In genomic region chrX:37926700-37927099, GRCh38 we compare ENCODE assay signal across 9 cellular contexts.
DNase-seq lines count a peak whose midpoint lies in the region; ATAC-seq, FAIRE-seq and TF ChIP-seq lines count a peak whose summit lies in the region.
"Had no signal": no experiment of that assay in that cellular context is flagged by ENCODE, and none has a peak within 500 bp of the region (broad histone marks: within the 10 kb centered on the region; RNA-seq: fewer than 3 reads in every experiment).

No MANE protein-coding gene starts in this region.

- no peak overlapping the region for H3K4me3 ChIP-seq in astrocyte (ENCODE audit: insufficient read depth, low read depth, low read length)

- intact Hi-C loops in activated CD4-positive, alpha-beta T cell treated with anti-CD3 and anti-CD28 coated beads, Interleukin-2, amount 10 ng/mL, durations not matched to agents 24 days and 14 days (cut with micrococcal nuclease) = loop anchor here (2.0 kb wide), 2 partner anchors 240 to 400 kb away; partner anchors contain the start of gene RPGR

- POLR2A ChIA-PET in activated CD4-positive, alpha-beta memory T cell treated with anti-CD3 and anti-CD28 coated beads, Interleukin-2, amount 10 ng/mL, durations not matched to agents 7 days and 5 days (lab: Charles Lee) = no interaction called here

- H3K9me3 ChIP-seq in astrocyte (ENCODE audit: insufficient read depth, low read depth, low read length) = no peaks in the 10 kb centered on the region

- no peaks in the 10 kb centered on the region for H4K20me1 ChIP-seq in astrocyte (ENCODE audit: insufficient read depth, low read length)

- no peak overlapping the region for H3K4me3 Mint-ChIP-seq in activated T-cell treated with anti-CD3 and anti-CD28 coated beads, Interleukin-2, amount 50 U/mL, for 72 hours
- no peak overlapping the region for H3K4me3 Mint-ChIP-seq in activated T-cell treated with anti-CD3 and anti-CD28 coated beads, Interleukin-2, amount 50 U/mL, for 24 hours
- no peak overlapping the region for H3K4me3 Mint-ChIP-seq in astrocyte (ENCODE audit: unreplicated experiment)
- H3K4me3 Mint-ChIP-seq in activated CD4-positive, alpha-beta memory T cell treated with anti-CD3 and anti-CD28 coated beads, Interleukin-2, amount 10 ng/mL, durations not matched to agents 7 days and 5 days = no peak overlapping the region
- no peak overlapping the region for H3K4me3 Mint-ChIP-seq in activated CD4-positive, alpha-beta T cell treated with anti-CD3 and anti-CD28 coated beads, Interleukin-2, amount 10 ng/mL, durations not matched to agents 24 days and 14 days
- H3K4me3 Mint-ChIP-seq: activated naive CD4-positive, alpha-beta T cell treated with anti-CD3 and anti-CD28 coated beads, Interleukin-2, amount 50 U/mL, for 24 hours had no signal

- no peaks in the 10 kb centered on the region for H3K9me3 Mint-ChIP-seq in activated T-cell treated with anti-CD3 and anti-CD28 coated beads, Interleukin-2, amount 50 U/mL, for 72 hours
- H3K9me3 Mint-ChIP-seq in activated T-cell treated with anti-CD3 and anti-CD28 coated beads, Interleukin-2, amount 50 U/mL, for 24 hours = no peaks in the 10 kb centered on the region
- no peaks in the 10 kb centered on the region for H3K9me3 Mint-ChIP-seq in astrocyte (ENCODE audit: unreplicated experiment)
- H3K9me3 Mint-ChIP-seq in activated CD4-positive, alpha-beta memory T cell treated with anti-CD3 and anti-CD28 coated beads, Interleukin-2, amount 10 ng/mL, durations not matched to agents 7 days and 5 days = no peaks in the 10 kb centered on the region
- no peaks in the 10 kb centered on the region for H3K9me3 Mint-ChIP-seq in activated CD4-positive, alpha-beta T cell treated with anti-CD3 and anti-CD28 coated beads, Interleukin-2, amount 10 ng/mL, durations not matched to agents 24 days and 14 days
- H3K9me3 Mint-ChIP-seq: activated naive CD4-positive, alpha-beta T cell treated with anti-CD3 and anti-CD28 coated beads, Interleukin-2, amount 50 U/mL, for 24 hours had no signal

- peak; percentile 41 for TF ChIP-seq CTCF in astrocyte (IDR thresholded peaks at IDR 0.05; ENCODE audit: insufficient read depth, low read depth, low read length)

- H3K27me3 ChIP-seq in astrocyte (ENCODE audit: insufficient read depth, low read length) = no peaks in the 10 kb centered on the region

- H3K79me2 ChIP-seq in astrocyte (ENCODE audit: insufficient read depth, low read length) = no peaks in the 10 kb centered on the region

- H3K9ac ChIP-seq in astrocyte (ENCODE audit: low read length) = no peak overlapping the region

- peak overlapping the region; percentile 63 for H3K27ac Mint-ChIP-seq in activated T-cell treated with anti-CD3 and anti-CD28 coated beads, Interleukin-2, amount 50 U/mL, for 72 hours
- no peak overlapping the region for H3K27ac Mint-ChIP-seq in activated T-cell treated with anti-CD3 and anti-CD28 coated beads, Interleukin-2, amount 50 U/mL, for 24 hours
- H3K27ac Mint-ChIP-seq in astrocyte (ENCODE audit: unreplicated experiment) = no peak overlapping the region
- H3K27ac Mint-ChIP-seq in activated CD4-positive, alpha-beta memory T cell treated with anti-CD3 and anti-CD28 coated beads, Interleukin-2, amount 10 ng/mL, durations not matched to agents 7 days and 5 days = no peak overlapping the region
- no peak overlapping the region for H3K27ac Mint-ChIP-seq in activated CD4-positive, alpha-beta T cell treated with anti-CD3 and anti-CD28 coated beads, Interleukin-2, amount 10 ng/mL, durations not matched to agents 24 days and 14 days
- H3K27ac Mint-ChIP-seq: activated naive CD4-positive, alpha-beta T cell treated with anti-CD3 and anti-CD28 coated beads, Interleukin-2, amount 50 U/mL, for 24 hours had no signal

- H3K4me1 Mint-ChIP-seq in activated T-cell treated with anti-CD3 and anti-CD28 coated beads, Interleukin-2, amount 50 U/mL, for 72 hours (ENCODE audit: low read depth) = peaks cover 5% of the 10 kb centered on the region
- no peaks in the 10 kb centered on the region for H3K4me1 Mint-ChIP-seq in activated T-cell treated with anti-CD3 and anti-CD28 coated beads, Interleukin-2, amount 50 U/mL, for 24 hours (ENCODE audit: low read depth)
- H3K4me1 Mint-ChIP-seq in astrocyte (ENCODE audit: low read depth, unreplicated experiment) = peaks cover 4% of the 10 kb centered on the region
- peaks cover 3% of the 10 kb centered on the region for H3K4me1 Mint-ChIP-seq in activated CD4-positive, alpha-beta memory T cell treated with anti-CD3 and anti-CD28 coated beads, Interleukin-2, amount 10 ng/mL, durations not matched to agents 7 days and 5 days
- H3K4me1 Mint-ChIP-seq in activated CD4-positive, alpha-beta T cell treated with anti-CD3 and anti-CD28 coated beads, Interleukin-2, amount 10 ng/mL, durations not matched to agents 24 days and 14 days = peaks cover 4% of the 10 kb centered on the region
- H3K4me1 Mint-ChIP-seq: activated naive CD4-positive, alpha-beta T cell treated with anti-CD3 and anti-CD28 coated beads, Interleukin-2, amount 50 U/mL, for 24 hours had no signal

- peaks cover 8% of the 10 kb centered on the region for H3K27me3 Mint-ChIP-seq in activated T-cell treated with anti-CD3 and anti-CD28 coated beads, Interleukin-2, amount 50 U/mL, for 72 hours (ENCODE audit: low read depth)
- peaks cover 60% of the 10 kb centered on the region for H3K27me3 Mint-ChIP-seq in activated T-cell treated with anti-CD3 and anti-CD28 coated beads, Interleukin-2, amount 50 U/mL, for 24 hours
- H3K27me3 Mint-ChIP-seq in astrocyte (ENCODE audit: low read depth, unreplicated experiment) = no peaks in the 10 kb centered on the region
- peaks cover 5% of the 10 kb centered on the region for H3K27me3 Mint-ChIP-seq in activated CD4-positive, alpha-beta memory T cell treated with anti-CD3 and anti-CD28 coated beads, Interleukin-2, amount 10 ng/mL, durations not matched to agents 7 days and 5 days
- no peaks in the 10 kb centered on the region for H3K27me3 Mint-ChIP-seq in activated CD4-positive, alpha-beta T cell treated with anti-CD3 and anti-CD28 coated beads, Interleukin-2, amount 10 ng/mL, durations not matched to agents 24 days and 14 days

- no peak overlapping the region for H2AFZ ChIP-seq in astrocyte (ENCODE audit: low read depth, low read length)

- no peaks in the 10 kb centered on the region for H3K36me3 ChIP-seq in astrocyte (ENCODE audit: insufficient read depth, low read length)

- H3K27ac ChIP-seq in astrocyte (ENCODE audit: low read depth, low read length) = no peak overlapping the region

- peaks cover 3% of the 10 kb centered on the region for H3K4me1 ChIP-seq in astrocyte (ENCODE audit: insufficient read depth, low read length)

- DNase-seq in activated T-cell treated with anti-CD3 and anti-CD28 coated beads, Interleukin-2, amount 50 U/mL, for 72 hours = no peak
- no peak for DNase-seq in activated T-cell treated with anti-CD3 and anti-CD28 coated beads, Interleukin-2, amount 50 U/mL, for 24 hours
- DNase-seq in NCI-H1105 treated with DMSO at 0.1 percent for 48 hours (lab: John Stamatoyannopoulos, UW) (peak; percentile 25), astrocyte (ENCODE audit: low read depth) (peak; percentile 25), kidney glomerular epithelial cell (lab: John Stamatoyannopoulos, UW) (peak; percentile 26), NCI-H187 (lab: John Stamatoyannopoulos, UW) (no peak)
- no peak for DNase-seq in activated CD4-positive, alpha-beta memory T cell treated with anti-CD3 and anti-CD28 coated beads, Interleukin-2, amount 10 ng/mL, durations not matched to agents 7 days and 5 days
- no peak for DNase-seq in activated CD4-positive, alpha-beta T cell treated with anti-CD3 and anti-CD28 coated beads, Interleukin-2, amount 10 ng/mL, durations not matched to agents 24 days and 14 days

- CTCF ChIA-PET in activated CD4-positive, alpha-beta memory T cell treated with anti-CD3 and anti-CD28 coated beads, Interleukin-2, amount 10 ng/mL, durations not matched to agents 7 days and 5 days (lab: Charles Lee) = interaction anchor here (2.7 kb wide), 1 partner anchor 240 kb away, joined by 20 read pairs; no protein-coding TSS in a partner anchor

- no peaks in the 10 kb centered on the region for H3K36me3 Mint-ChIP-seq in activated T-cell treated with anti-CD3 and anti-CD28 coated beads, Interleukin-2, amount 50 U/mL, for 72 hours (ENCODE audit: insufficient read depth in 2 of 2)
- H3K36me3 Mint-ChIP-seq in activated T-cell treated with anti-CD3 and anti-CD28 coated beads, Interleukin-2, amount 50 U/mL, for 24 hours (ENCODE audit: low read depth) = no peaks in the 10 kb centered on the region
- no peaks in the 10 kb centered on the region for H3K36me3 Mint-ChIP-seq in astrocyte (ENCODE audit: low read depth, unreplicated experiment)
- H3K36me3 Mint-ChIP-seq in activated CD4-positive, alpha-beta memory T cell treated with anti-CD3 and anti-CD28 coated beads, Interleukin-2, amount 10 ng/mL, durations not matched to agents 7 days and 5 days (ENCODE audit: low read depth) = no peaks in the 10 kb centered on the region
- no peaks in the 10 kb centered on the region for H3K36me3 Mint-ChIP-seq in activated CD4-positive, alpha-beta T cell treated with anti-CD3 and anti-CD28 coated beads, Interleukin-2, amount 10 ng/mL, durations not matched to agents 24 days and 14 days (ENCODE audit: low read depth)
- H3K36me3 Mint-ChIP-seq: activated naive CD4-positive, alpha-beta T cell treated with anti-CD3 and anti-CD28 coated beads, Interleukin-2, amount 50 U/mL, for 24 hours had no signal

- ATAC-seq in activated T-cell treated with anti-CD3 and anti-CD28 coated beads, Interleukin-2, amount 50 U/mL, for 72 hours (replicated peaks in 1 of 2) = no peak

- no peak overlapping the region for H3K4me2 ChIP-seq in astrocyte (ENCODE audit: low read length)

- FAIRE-seq in astrocyte (lab: Jason Lieb, UNC) = peak; percentile 99

Comparison
In these comparisons a context has a peak if more than half of its experiments do, and no peak if none do; other contexts are left out.
1. DNase-seq: peak in NCI-H1105 treated with DMSO at 0.1 percent for 48 hours (single experiment), astrocyte (single experiment) and kidney glomerular epithelial cell (single experiment); none in activated T-cell treated with anti-CD3 and anti-CD28 coated beads, Interleukin-2, amount 50 U/mL, for 72 hours (0 of 2), activated T-cell treated with anti-CD3 and anti-CD28 coated beads, Interleukin-2, amount 50 U/mL, for 24 hours (single experiment), activated CD4-positive, alpha-beta memory T cell treated with anti-CD3 and anti-CD28 coated beads, Interleukin-2, amount 10 ng/mL, durations not matched to agents 7 days and 5 days (single experiment), NCI-H187 (0 of 2) and activated CD4-positive, alpha-beta T cell treated with anti-CD3 and anti-CD28 coated beads, Interleukin-2, amount 10 ng/mL, durations not matched to agents 24 days and 14 days (single experiment).